ENCODE assay signal across 15 cellular contexts in genomic region chr2:10912796-10913445, GRCh38. TPM values are rescaled to one million over a fixed set of nuclear protein-coding genes. Genes with fewer than 3 reads are reported as not detected.
A peak's percentile ranks its signal among the peaks of the same experiment; 100 is the strongest.
DNase-seq lines count a peak whose midpoint lies in the region; ATAC-seq and TF ChIP-seq lines count a peak whose summit lies in the region.
"Had no signal": no experiment of that assay in that cellular context is flagged by ENCODE, and none has a peak within 500 bp of the region (broad histone marks: within the 10 kb centered on the region; RNA-seq: fewer than 3 reads in every experiment).

No MANE protein-coding gene starts in this region.

- TF ChIP-seq POLR2A in Peyer's patch (IDR thresholded peaks at IDR 0.05) (no peak), spleen (IDR thresholded peaks at IDR 0.05) (no peak)

- no peak overlapping the region for H3K27ac ChIP-seq in Peyer's patch
- H3K27ac ChIP-seq in spleen = no peak overlapping the region
- H3K27ac ChIP-seq in lower lobe of right lung = no peak overlapping the region
- H3K27ac ChIP-seq: C4-2B, thoracic aorta had no signal

- intact Hi-C loops in spleen (cut with DNase I; ENCODE audit: low total_unique reads) (no loop called here), lower lobe of right lung (cut with DNase I) (no loop called here)

- H3K9me3 ChIP-seq in Peyer's patch = no peaks in the 10 kb centered on the region
- H3K9me3 ChIP-seq in iPS-18c (ENCODE audit: control insufficient read depth, insufficient read depth, low read length) = no peaks in the 10 kb centered on the region
- no peaks in the 10 kb centered on the region for H3K9me3 ChIP-seq in spleen
- H3K9me3 ChIP-seq in lower lobe of right lung = no peaks in the 10 kb centered on the region
- H3K9me3 ChIP-seq: thoracic aorta had no signal

- 82 to 92% (median 88%) methylated on average over 49 to 58 of the region's 58 CpGs for WGBS in spleen, 5 donors

- H3K4me3 ChIP-seq in Peyer's patch (no peak overlapping the region), iPS-18c (ENCODE audit: insufficient read depth, low read depth, low read length) (peak overlapping the region; percentile 20; the same call in 1 of the 2 replicates), spleen (no peak overlapping the region), lower lobe of right lung (no peak overlapping the region)
- H3K4me3 ChIP-seq: thoracic aorta had no signal

- H3K27me3 ChIP-seq in Peyer's patch = peaks cover 0 to 4% of the 10 kb centered on the region in 2 donors
- peaks cover 0 to 67% (median 20%) of the 10 kb centered on the region in 7 donors for H3K27me3 ChIP-seq in spleen (replicated peaks in 1 of 7)
- H3K27me3 ChIP-seq in lower lobe of right lung (ENCODE audit: low read depth) = peaks cover 43% of the 10 kb centered on the region

- H3K4me1 ChIP-seq in Peyer's patch (peaks cover 0 to 9% (median 0%) of the 10 kb centered on the region in 4 donors), spleen (peaks cover 0 to 18% (median 12%) of the 10 kb centered on the region in 6 donors), lower lobe of right lung (no peaks in the 10 kb centered on the region)

- H3K36me3 ChIP-seq in Peyer's patch (no peaks in the 10 kb centered on the region), spleen (no peaks in the 10 kb centered on the region), lower lobe of right lung (no peaks in the 10 kb centered on the region)
- H3K36me3 ChIP-seq: thoracic aorta had no signal

- DNase-seq in NCI-H510A treated with DMSO at 0.1 percent for 48 hours (lab: John Stamatoyannopoulos, UW) = peak; percentile 40
- DNase-seq in NCI-H510A (lab: John Stamatoyannopoulos, UW) = no peak
- DNase-seq in Peyer's patch = peak in 2 of 3 donors; percentile 29 to 40
- DNase-seq in spleen = peak; percentile 67
- DNase-seq in NCI-H146 treated with DMSO at 0.1 percent for 48 hours (lab: John Stamatoyannopoulos, UW; ENCODE audit: unreplicated experiment) = no peak
- DNase-seq in lower lobe of right lung = no peak
- DNase-seq: 8988T, DND-41, HCEC 1CT, left cardiac atrium had no signal

- TF ChIP-seq CTCF in Peyer's patch (IDR thresholded peaks at IDR 0.05) (no peak), spleen (IDR thresholded peaks at IDR 0.05 in 8 of 11, conservative IDR thresholded peaks at IDR 0.05 in 3 of 11) (no peak), lower lobe of right lung (IDR thresholded peaks at IDR 0.05) (no peak)

- ATAC-seq in GM21717 (IDR thresholded peaks at IDR 0.05; ENCODE audit: unreplicated experiment) (no peak), lower lobe of right lung (no peak)

RNA-seq across cellular contexts. Expression of gene KCNF1, which starts 1.2 kb away (rescaled TPM):
- total RNA-seq in Peyer's patch (1 to 10 TPM in 1 of 4 donors, not detected in 3; 6.6 TPM), spleen (1 to 10 TPM in 2 of 7 donors, under 1 TPM in 2, not detected in 3; 0.25 to 1.2 (median 0.65) TPM), lower lobe of right lung (not detected)
- under 1 TPM; 0.16 to 0.91 (median 0.57) TPM for polyA plus RNA-seq in spleen
- total RNA-seq: mononuclear cell, thoracic aorta had no signal

Comparison
In these comparisons a context has a peak if more than half of its experiments do, and no peak if none do; other contexts are left out.
1. DNase-seq: peak in NCI-H510A treated with DMSO at 0.1 percent for 48 hours (single experiment), Peyer's patch (2 of 3) and spleen (single experiment); none in NCI-H510A (single experiment), NCI-H146 treated with DMSO at 0.1 percent for 48 hours (single experiment) and lower lobe of right lung (single experiment).